ENCODE assay signal across 2 cellular contexts in genomic region chr2:12321017-12321641, GRCh38.
TF ChIP-seq lines count a peak whose summit lies in the region.

No MANE protein-coding gene starts in this region.

TF ChIP-seq in liver, 16 proteins besides CTCF, POLR2A, EP300 and RAD21:
- TF ChIP-seq NR2F2 (IDR thresholded peaks at IDR 0.05) (peak; percentile 30), EGR1 (IDR thresholded peaks at IDR 0.05; ENCODE audit: low read depth in 2 of 2) (no peak)

TF ChIP-seq in HepG2, 621 proteins besides CTCF, POLR2A, EP300 and RAD21:
- TF ChIP-seq PRMT3 (CRISPR knock-in tag; IDR thresholded peaks at IDR 0.05; ENCODE audit: borderline replicate concordance, low read depth): no peak
- no peak for TF ChIP-seq ZFAT (CRISPR knock-in tag; conservative IDR thresholded peaks at IDR 0.05)
- TF ChIP-seq CBX2 (IDR thresholded peaks at IDR 0.05; ENCODE audit: low read depth, low read length): no peak
- TF ChIP-seq CBX2 (CRISPR knock-in tag; IDR thresholded peaks at IDR 0.05; ENCODE audit: low read depth): no peak
